10 cellular contexts compared by ENCODE assay signal in the genomic region with DNA sequence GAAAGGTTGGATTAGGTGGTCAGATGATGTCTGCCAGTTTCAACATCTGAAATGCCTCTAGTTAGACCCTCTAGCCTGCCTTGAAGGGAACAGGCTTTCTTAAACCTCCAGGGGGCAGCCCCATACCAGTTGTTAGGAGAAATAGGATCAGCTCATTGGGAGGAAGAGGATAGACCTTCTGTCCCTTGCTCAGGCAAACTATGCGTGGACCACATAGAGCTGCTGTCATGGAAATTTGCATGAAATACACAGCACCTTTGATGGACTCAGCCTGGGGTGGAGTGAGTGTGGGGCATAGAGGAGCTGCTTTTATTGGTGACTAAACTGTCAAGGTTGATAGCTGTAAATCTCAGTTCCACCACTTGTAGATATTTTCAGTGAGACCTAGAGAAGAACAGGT. TPM values are rescaled to one million over a fixed set of nuclear protein-coding genes. Genes with fewer than 3 reads are reported as not detected.
DNase-seq lines count a peak whose midpoint lies in the region; ATAC-seq and TF ChIP-seq lines count a peak whose summit lies in the region.
"Had no signal": no experiment of that assay in that cellular context is flagged by ENCODE, and none has a peak within 500 bp of the region (broad histone marks: within the 10 kb centered on the region; RNA-seq: fewer than 3 reads in every experiment).

No MANE protein-coding gene starts in this region.

- 22 to 40% methylated on average over 1 of the region's 1 CpG for WGBS in upper lobe of left lung, 2 donors

- H3K4me1 Mint-ChIP-seq in glutamatergic neuron (ENCODE audit: low read depth, unreplicated experiment): no peaks in the 10 kb centered on the region
- no peaks in the 10 kb centered on the region for H3K4me1 Mint-ChIP-seq in activated naive CD4-positive, alpha-beta T cell treated with anti-CD3 and anti-CD28 coated beads, Interleukin-2, amount 10 ng/mL, durations not matched to agents 7 days and 5 days

- H3K27ac ChIP-seq in upper lobe of left lung: no peak overlapping the region
- no peak overlapping the region for H3K27ac ChIP-seq in ascending aorta

- no peak overlapping the region for H3K4me3 Mint-ChIP-seq in glutamatergic neuron (ENCODE audit: unreplicated experiment)
- H3K4me3 Mint-ChIP-seq in activated naive CD4-positive, alpha-beta T cell treated with anti-CD3 and anti-CD28 coated beads, Interleukin-2, amount 10 ng/mL, durations not matched to agents 7 days and 5 days: no peak overlapping the region
- H3K4me3 Mint-ChIP-seq: CD4-positive, alpha-beta T cell had no signal

- DNase-seq in NCI-H748 (lab: John Stamatoyannopoulos, UW; ENCODE audit: unreplicated experiment): peak; percentile 43
- DNase-seq in NCI-H748 treated with DMSO at 0.1 percent for 48 hours (lab: John Stamatoyannopoulos, UW): no peak
- peak; percentile 48 for DNase-seq in NT2/D1 (ENCODE audit: low read depth, low spot score)
- DNase-seq in glutamatergic neuron: peak; percentile 49
- DNase-seq in upper lobe of left lung: no peak
- DNase-seq in ascending aorta (ENCODE audit: low spot score in 2 of 2): no peak
- no peak for DNase-seq in 8988T
- no peak for DNase-seq in activated naive CD4-positive, alpha-beta T cell treated with anti-CD3 and anti-CD28 coated beads, Interleukin-2, amount 10 ng/mL, durations not matched to agents 7 days and 5 days
- DNase-seq: CD4-positive, alpha-beta T cell had no signal

- H3K36me3 Mint-ChIP-seq in glutamatergic neuron (ENCODE audit: unreplicated experiment): no peaks in the 10 kb centered on the region
- no peaks in the 10 kb centered on the region for H3K36me3 Mint-ChIP-seq in activated naive CD4-positive, alpha-beta T cell treated with anti-CD3 and anti-CD28 coated beads, Interleukin-2, amount 10 ng/mL, durations not matched to agents 7 days and 5 days

- no peaks in the 10 kb centered on the region for H3K36me3 ChIP-seq in NT2/D1 (ENCODE audit: insufficient read depth, insufficient read length, low read length)
- no peaks in the 10 kb centered on the region for H3K36me3 ChIP-seq in upper lobe of left lung
- no peaks in the 10 kb centered on the region for H3K36me3 ChIP-seq in ascending aorta

- H3K27me3 Mint-ChIP-seq in glutamatergic neuron (ENCODE audit: unreplicated experiment): no peaks in the 10 kb centered on the region
- H3K27me3 Mint-ChIP-seq in activated naive CD4-positive, alpha-beta T cell treated with anti-CD3 and anti-CD28 coated beads, Interleukin-2, amount 10 ng/mL, durations not matched to agents 7 days and 5 days: no peaks in the 10 kb centered on the region
- H3K27me3 Mint-ChIP-seq: CD4-positive, alpha-beta T cell had no signal

- H3K4me1 ChIP-seq in NT2/D1 (ENCODE audit: insufficient read depth, insufficient read length) (no peaks in the 10 kb centered on the region), upper lobe of left lung (no peaks in the 10 kb centered on the region), ascending aorta (no peaks in the 10 kb centered on the region)

- 0 out of 2 replicates have a peak, but pooled peaks cover 8% of the 10 kb centered on the region for H3K9me3 ChIP-seq in NT2/D1 (ENCODE audit: insufficient read depth, low read length)
- peaks cover 0 to 3% (median 0%) of the 10 kb centered on the region in 4 donors for H3K9me3 ChIP-seq in upper lobe of left lung
- no peaks in the 10 kb centered on the region for H3K9me3 ChIP-seq in ascending aorta

- no peaks in the 10 kb centered on the region for H3K9me3 Mint-ChIP-seq in glutamatergic neuron (ENCODE audit: unreplicated experiment)
- H3K9me3 Mint-ChIP-seq in activated naive CD4-positive, alpha-beta T cell treated with anti-CD3 and anti-CD28 coated beads, Interleukin-2, amount 10 ng/mL, durations not matched to agents 7 days and 5 days: no peaks in the 10 kb centered on the region

- CTCF ChIA-PET in activated naive CD4-positive, alpha-beta T cell treated with anti-CD3 and anti-CD28 coated beads, Interleukin-2, amount 10 ng/mL, durations not matched to agents 7 days and 5 days (lab: Charles Lee): interaction anchor here (0.5 to 1.1 kb wide), 2 partner anchors 711 to 785 kb away, joined by 3 read pairs; no protein-coding TSS in a partner anchor

- no peak overlapping the region for H3K27ac Mint-ChIP-seq in glutamatergic neuron (ENCODE audit: unreplicated experiment)
- H3K27ac Mint-ChIP-seq in activated naive CD4-positive, alpha-beta T cell treated with anti-CD3 and anti-CD28 coated beads, Interleukin-2, amount 10 ng/mL, durations not matched to agents 7 days and 5 days: no peak overlapping the region
- H3K27ac Mint-ChIP-seq: CD4-positive, alpha-beta T cell had no signal

- no peak overlapping the region for H3K4me3 ChIP-seq in NT2/D1 (ENCODE audit: insufficient read length, low read depth)
- no peak overlapping the region for H3K4me3 ChIP-seq in upper lobe of left lung
- no peak overlapping the region for H3K4me3 ChIP-seq in ascending aorta

- ATAC-seq in upper lobe of left lung (ENCODE audit: low FRiP score in 2 of 2): peak in 1 of 2 donors; percentile 43
- ATAC-seq: left lobe of liver had no signal

- intact Hi-C loops in ascending aorta (cut with DNase I): no loop called here

- TF ChIP-seq EP300 in upper lobe of left lung (IDR thresholded peaks at IDR 0.05): no peak

- H3K9ac ChIP-seq in NT2/D1 (ENCODE audit: insufficient read length, low read depth): no peak overlapping the region

- TF ChIP-seq CTCF in glutamatergic neuron (IDR thresholded peaks at IDR 0.05; ENCODE audit: partially characterized antibody, unreplicated experiment) (peak; percentile 50), upper lobe of left lung (IDR thresholded peaks at IDR 0.05) (peak in 4 of 6 experiments; percentile 8 to 37 (median 24)), ascending aorta (IDR thresholded peaks at IDR 0.05) (peak in 1 of 3 experiments; percentile 6)

- no peak for TF ChIP-seq POLR2A in upper lobe of left lung (IDR thresholded peaks at IDR 0.05)

- no peaks in the 10 kb centered on the region for H3K27me3 ChIP-seq in NT2/D1 (ENCODE audit: insufficient read depth, insufficient read length)
- H3K27me3 ChIP-seq in upper lobe of left lung: no peaks in the 10 kb centered on the region
- H3K27me3 ChIP-seq in ascending aorta: no peaks in the 10 kb centered on the region

RNA-seq across cellular contexts. Expression of a gene that starts 38.4 kb away (rescaled TPM):
- total RNA-seq in glutamatergic neuron (ENCODE audit: unreplicated experiment): not detected
- 10 to 100 TPM in 4 of 6 donors, 1 to 10 TPM in 1, under 1 TPM in 1; 0.26 to 94.3 (median 11.3) TPM for total RNA-seq in upper lobe of left lung
- total RNA-seq in ascending aorta: not detected
- total RNA-seq: CD4-positive, alpha-beta T cell; left lobe of liver had no signal

Comparison
In these comparisons a context has a peak if more than half of its experiments do, and no peak if none do; other contexts are left out.
1. DNase-seq: peak in NCI-H748 (single experiment), NT2/D1 (single experiment) and glutamatergic neuron (single experiment); none in NCI-H748 treated with DMSO at 0.1 percent for 48 hours (single experiment), upper lobe of left lung (0 of 2), ascending aorta (0 of 2), 8988T (single experiment) and activated naive CD4-positive, alpha-beta T cell treated with anti-CD3 and anti-CD28 coated beads, Interleukin-2, amount 10 ng/mL, durations not matched to agents 7 days and 5 days (single experiment).